In the genomic region with DNA sequence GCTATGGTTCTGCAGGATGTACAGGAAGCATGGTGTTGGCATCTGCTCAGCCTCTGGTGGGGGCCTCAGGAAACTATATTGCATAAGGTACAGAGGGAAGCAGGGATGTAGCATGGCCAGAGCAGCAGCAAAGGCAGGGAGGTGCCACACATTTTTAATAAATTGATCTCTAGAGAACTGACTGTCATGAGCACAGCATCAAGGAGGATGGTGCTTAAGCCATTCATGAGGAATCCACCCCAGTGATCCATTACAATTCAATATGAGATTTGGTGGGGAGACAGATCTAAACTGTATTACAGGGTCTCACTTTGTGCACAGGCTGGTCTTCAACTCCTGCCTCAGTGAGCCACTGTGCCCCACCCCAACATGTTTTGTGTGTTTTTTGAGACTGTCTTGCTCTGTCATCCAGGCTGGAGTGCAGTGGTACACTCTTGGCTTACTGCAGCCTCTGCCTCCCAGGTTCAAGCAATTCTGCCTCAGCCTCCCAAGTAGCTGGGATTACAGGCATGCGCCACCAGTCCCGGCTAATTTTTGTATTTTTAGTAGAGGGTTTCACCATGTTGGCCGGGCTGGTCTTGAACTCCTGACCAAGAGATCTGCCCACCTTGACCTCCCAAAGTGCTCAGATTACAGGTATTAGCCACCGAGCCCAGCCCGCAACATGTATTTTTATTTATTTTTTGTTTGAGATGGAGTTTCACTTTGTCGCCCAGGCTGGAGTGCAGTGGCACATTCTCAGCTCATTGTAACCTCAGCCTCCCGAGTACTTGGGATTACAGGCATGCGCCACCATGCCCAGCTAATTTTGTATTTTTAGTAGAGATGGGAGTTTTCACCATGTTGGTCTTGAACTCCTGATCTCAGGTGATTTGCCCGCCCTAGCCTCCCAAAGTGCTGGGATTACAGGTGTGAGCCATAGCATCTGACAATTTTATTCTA, we compare ENCODE assay signal across 9 cellular contexts. TPM values are rescaled to one million over a fixed set of nuclear protein-coding genes. Genes with fewer than 3 reads are reported as not detected.
A peak's percentile ranks its signal among the peaks of the same experiment; 100 is the strongest.
DNase-seq lines count a peak whose midpoint lies in the region; ATAC-seq and TF ChIP-seq lines count a peak whose summit lies in the region.
"Had no signal": no experiment of that assay in that cellular context is flagged by ENCODE, and none has a peak within 500 bp of the region (broad histone marks: within the 10 kb centered on the region; RNA-seq: fewer than 3 reads in every experiment).

No MANE protein-coding gene starts in this region.

- H3K9ac ChIP-seq in ES-I3 (ENCODE audit: low read depth, low read length) (peak overlapping the region; percentile 100; the same call in 1 of the 2 replicates), NT2/D1 (ENCODE audit: insufficient read length, low read depth) (peak overlapping the region; percentile 100)

- H3K27me3 Mint-ChIP-seq in osteocyte (ENCODE audit: unreplicated experiment), result no peaks in the 10 kb centered on the region

- H3K4me3 ChIP-seq in NT2/D1 (ENCODE audit: insufficient read length, low read depth) (peak overlapping the region; percentile 95), ectodermal cell (ENCODE audit: insufficient read depth, low read depth, low read length) (peak overlapping the region; percentile 100)

- no peaks in the 10 kb centered on the region for H3K27me3 ChIP-seq in NT2/D1 (ENCODE audit: insufficient read depth, insufficient read length)
- H3K27me3 ChIP-seq in ectodermal cell (ENCODE audit: control insufficient read depth, insufficient read depth, low read length, poor library complexity, severe bottlenecking), result no peaks in the 10 kb centered on the region

- peaks cover 42% of the 10 kb centered on the region for H3K4me1 Mint-ChIP-seq in osteocyte (ENCODE audit: unreplicated experiment)

- H3K9me3 Mint-ChIP-seq in osteocyte (ENCODE audit: unreplicated experiment), result no peaks in the 10 kb centered on the region

- ATAC-seq in HG03095 (IDR thresholded peaks at IDR 0.05; ENCODE audit: unreplicated experiment), result no peak
- no peak for ATAC-seq in HG03520 (IDR thresholded peaks at IDR 0.05; ENCODE audit: unreplicated experiment)

- H3K9me3 ChIP-seq in ES-I3 (ENCODE audit: control insufficient read depth, insufficient read depth, low read length) (no peaks in the 10 kb centered on the region), NT2/D1 (ENCODE audit: insufficient read depth, low read length) (no peaks in the 10 kb centered on the region), ectodermal cell (ENCODE audit: control insufficient read depth, low read length) (no peaks in the 10 kb centered on the region)

- no peak for TF ChIP-seq CTCF in osteocyte (IDR thresholded peaks at IDR 0.05)

- H3K4me1 ChIP-seq in ES-I3 (ENCODE audit: insufficient read depth, low read length) (peaks cover 17% of the 10 kb centered on the region), NT2/D1 (ENCODE audit: insufficient read depth, insufficient read length) (no peaks in the 10 kb centered on the region), ectodermal cell (ENCODE audit: control insufficient read depth, insufficient read depth, low read length) (peaks cover 19% of the 10 kb centered on the region)

- peaks cover 38% of the 10 kb centered on the region for H3K36me3 Mint-ChIP-seq in osteocyte (ENCODE audit: unreplicated experiment)

- H3K36me3 ChIP-seq in ES-I3 (ENCODE audit: insufficient read depth, low read length), result peaks cover 48% of the 10 kb centered on the region
- H3K36me3 ChIP-seq in NT2/D1 (ENCODE audit: insufficient read depth, insufficient read length, low read length), result peaks cover 63% of the 10 kb centered on the region
- peaks cover 43% of the 10 kb centered on the region for H3K36me3 ChIP-seq in ectodermal cell (ENCODE audit: control insufficient read depth, insufficient read depth, low read length)

- H3K4me3 Mint-ChIP-seq in osteocyte (ENCODE audit: unreplicated experiment), result peak overlapping the region; percentile 98

- 93 to 95% methylated on average over 9 of the region's 9 CpGs for WGBS in ectodermal cell, 2 experiments

- H3K27ac Mint-ChIP-seq in osteocyte (ENCODE audit: unreplicated experiment), result peak overlapping the region; percentile 99

- DNase-seq in NT2/D1 (ENCODE audit: low read depth, low spot score), result no peak
- no peak for DNase-seq in osteocyte (ENCODE audit: extremely low spot score, unreplicated experiment)
- no peak for DNase-seq in NCI-H2081 treated with DMSO at 0.1 percent for 48 hours (lab: John Stamatoyannopoulos, UW)
- no peak for DNase-seq in substantia nigra (lab: John Stamatoyannopoulos, UW)
- DNase-seq: hippocampal formation had no signal

- no peak overlapping the region for H3K27ac ChIP-seq in ectodermal cell (ENCODE audit: insufficient read depth, low read depth, low read length, poor library complexity, severe bottlenecking)
- H3K27ac ChIP-seq in substantia nigra (ENCODE audit: low read depth, low read length, poor library complexity, severe bottlenecking), result no peak overlapping the region

RNA-seq across cellular contexts. Expression of gene HSPA1B, which starts 10.3 kb away (rescaled TPM):
- 63.6 TPM for polyA plus RNA-seq in ectodermal cell (2013, experiment 1 of 4)
- polyA plus RNA-seq in ectodermal cell (2013, experiment 2 of 4), result 32.4 TPM
- 41.5 TPM for polyA plus RNA-seq in ectodermal cell (2013, experiment 3 of 4)
- 40.4 TPM for polyA plus RNA-seq in ectodermal cell (2013, experiment 4 of 4)
- 65.5 and 65.8 TPM in 2 replicates for total RNA-seq in osteocyte

RNA-seq across cellular contexts. Expression of gene HSPA1A, which starts 22.5 kb away (rescaled TPM):
- polyA plus RNA-seq in ectodermal cell (2013, experiment 1 of 4), result 62.5 TPM
- polyA plus RNA-seq in ectodermal cell (2013, experiment 2 of 4), result 38.8 TPM
- 46.0 TPM for polyA plus RNA-seq in ectodermal cell (2013, experiment 3 of 4)
- polyA plus RNA-seq in ectodermal cell (2013, experiment 4 of 4), result 53.0 TPM
- 19.7 and 24.8 TPM in 2 replicates for total RNA-seq in osteocyte

RNA-seq across cellular contexts. Expression of gene HSPA1L, which starts 22.8 kb away (rescaled TPM):
- 1.1 TPM for polyA plus RNA-seq in ectodermal cell (2013, experiment 1 of 4)
- 1.5 TPM for polyA plus RNA-seq in ectodermal cell (2013, experiment 2 of 4)
- 1.2 TPM for polyA plus RNA-seq in ectodermal cell (2013, experiment 3 of 4)
- 1.5 TPM for polyA plus RNA-seq in ectodermal cell (2013, experiment 4 of 4)
- total RNA-seq in osteocyte, result 1.1 and 1.7 TPM in 2 replicates

RNA-seq across cellular contexts. Expression of gene NEU1, which starts 24.7 kb away (rescaled TPM):
- 36.6 TPM for polyA plus RNA-seq in ectodermal cell (2013, experiment 1 of 4)
- polyA plus RNA-seq in ectodermal cell (2013, experiment 2 of 4), result 35.4 TPM
- polyA plus RNA-seq in ectodermal cell (2013, experiment 3 of 4), result 29.8 TPM
- 33.8 TPM for polyA plus RNA-seq in ectodermal cell (2013, experiment 4 of 4)
- total RNA-seq in osteocyte, result 74.8 and 83.6 TPM in 2 replicates

RNA-seq across cellular contexts. Expression of gene LSM2, which starts 31.1 kb away (rescaled TPM):
- 150 TPM for polyA plus RNA-seq in ectodermal cell (2013, experiment 1 of 4)
- 155 TPM for polyA plus RNA-seq in ectodermal cell (2013, experiment 2 of 4)
- polyA plus RNA-seq in ectodermal cell (2013, experiment 3 of 4), result 131 TPM
- 136 TPM for polyA plus RNA-seq in ectodermal cell (2013, experiment 4 of 4)
- total RNA-seq in osteocyte, result 50.6 and 54.3 TPM in 2 replicates
